In genomic region chr5:150364004-150364403, GRCh38 we compare ENCODE assay signal across 20 cellular contexts. TPM values are rescaled to one million over a fixed set of nuclear protein-coding genes. Genes with fewer than 3 reads are reported as not detected.
A peak's percentile ranks its signal among the peaks of the same experiment; 100 is the strongest.
DNase-seq lines count a peak whose midpoint lies in the region; ATAC-seq and TF ChIP-seq lines count a peak whose summit lies in the region.
"Had no signal": no experiment of that assay in that cellular context is flagged by ENCODE, and none has a peak within 500 bp of the region (broad histone marks: within the 10 kb centered on the region; RNA-seq: fewer than 3 reads in every experiment).

No MANE protein-coding gene starts in this region.

- no peaks in the 10 kb centered on the region for H3K27me3 Mint-ChIP-seq in activated naive CD8-positive, alpha-beta T cell treated with anti-CD3 and anti-CD28 coated beads, Interleukin-2, amount 50 U/mL, for 24 hours
- H3K27me3 Mint-ChIP-seq in activated naive CD8-positive, alpha-beta T cell treated with anti-CD3 and anti-CD28 coated beads for 36 hours: no peaks in the 10 kb centered on the region
- H3K27me3 Mint-ChIP-seq: B cell; CD4-positive, alpha-beta T cell had no signal

- no peak overlapping the region for H3K27ac ChIP-seq in lower lobe of right lung
- H3K27ac ChIP-seq: BLaER1 treated with 17β-estradiol and CSF1 and Interleukin-3, amounts not matched to agents 10 nM and 100 nM; C4-2B had no signal

- no peak for TF ChIP-seq CTCF in lower lobe of right lung (IDR thresholded peaks at IDR 0.05)

- H3K27ac Mint-ChIP-seq in activated naive CD8-positive, alpha-beta T cell treated with anti-CD3 and anti-CD28 coated beads, Interleukin-2, amount 50 U/mL, for 24 hours: peak overlapping the region; percentile 7
- no peak overlapping the region for H3K27ac Mint-ChIP-seq in activated naive CD8-positive, alpha-beta T cell treated with anti-CD3 and anti-CD28 coated beads for 36 hours
- H3K27ac Mint-ChIP-seq: B cell; CD4-positive, alpha-beta T cell; CD8-positive, alpha-beta T cell had no signal

- intact Hi-C loops in lower lobe of right lung (cut with DNase I): no loop called here

- TF ChIP-seq RAD21 in Ishikawa (IDR thresholded peaks at IDR 0.05; ENCODE audit: low read depth): no peak

- H3K4me1 Mint-ChIP-seq in activated naive CD8-positive, alpha-beta T cell treated with anti-CD3 and anti-CD28 coated beads, Interleukin-2, amount 50 U/mL, for 24 hours: peaks cover 29% of the 10 kb centered on the region
- peaks cover 23% of the 10 kb centered on the region for H3K4me1 Mint-ChIP-seq in activated naive CD8-positive, alpha-beta T cell treated with anti-CD3 and anti-CD28 coated beads for 36 hours

- no peak for DNase-seq in activated naive CD8-positive, alpha-beta T cell treated with anti-CD3 and anti-CD28 coated beads, Interleukin-2, amount 50 U/mL, for 24 hours
- DNase-seq in activated naive CD8-positive, alpha-beta T cell treated with anti-CD3 and anti-CD28 coated beads for 36 hours: no peak
- DNase-seq in lower lobe of right lung (peak; percentile 10), AG08395 (ENCODE audit: low spot score) (no peak), GOT3 (lab: John Stamatoyannopoulos, UW) (no peak)
- DNase-seq in stimulated activated CD8-positive, alpha-beta memory T cell treated with anti-CD3 and anti-CD28 coated beads, Interleukin-4, amount 100 ng/mL, for 48 hours: no peak
- DNase-seq: 8988T; ACHN; AML-193; Caco-2; Calu3; CD4-positive, alpha-beta T cell; CD8-positive, alpha-beta T cell; DMS79 treated with DMSO at 0.1 percent for 48 hours; GF-D8 had no signal

- no peak overlapping the region for H3K4me3 Mint-ChIP-seq in activated naive CD8-positive, alpha-beta T cell treated with anti-CD3 and anti-CD28 coated beads, Interleukin-2, amount 50 U/mL, for 24 hours
- no peak overlapping the region for H3K4me3 Mint-ChIP-seq in activated naive CD8-positive, alpha-beta T cell treated with anti-CD3 and anti-CD28 coated beads for 36 hours
- H3K4me3 Mint-ChIP-seq: B cell; CD4-positive, alpha-beta T cell; CD8-positive, alpha-beta T cell had no signal

- no peaks in the 10 kb centered on the region for H3K27me3 ChIP-seq in lower lobe of right lung (ENCODE audit: low read depth)
- H3K27me3 ChIP-seq: BLaER1 treated with 17β-estradiol and CSF1 and Interleukin-3, amounts not matched to agents 10 nM and 100 nM had no signal

- no peaks in the 10 kb centered on the region for H3K9me3 ChIP-seq in lower lobe of right lung
- H3K9me3 ChIP-seq: BLaER1 treated with 17β-estradiol and CSF1 and Interleukin-3, amounts not matched to agents 10 nM and 100 nM; Caco-2 had no signal

- ATAC-seq in activated naive CD8-positive, alpha-beta T cell treated with anti-CD3 and anti-CD28 coated beads, Interleukin-2, amount 50 U/mL, for 24 hours: no peak
- no peak for ATAC-seq in lower lobe of right lung
- ATAC-seq: CD8-positive, alpha-beta T cell had no signal

- no peaks in the 10 kb centered on the region for H3K9me3 Mint-ChIP-seq in activated naive CD8-positive, alpha-beta T cell treated with anti-CD3 and anti-CD28 coated beads, Interleukin-2, amount 50 U/mL, for 24 hours
- H3K9me3 Mint-ChIP-seq in activated naive CD8-positive, alpha-beta T cell treated with anti-CD3 and anti-CD28 coated beads for 36 hours: no peaks in the 10 kb centered on the region
- H3K9me3 Mint-ChIP-seq: CD4-positive, alpha-beta T cell; CD8-positive, alpha-beta T cell had no signal

- peaks cover 6% of the 10 kb centered on the region for H3K4me1 ChIP-seq in lower lobe of right lung

- H3K4me3 ChIP-seq in lower lobe of right lung: no peak overlapping the region
- H3K4me3 ChIP-seq: BLaER1 treated with 17β-estradiol and CSF1 and Interleukin-3, amounts not matched to agents 10 nM and 100 nM had no signal

- peaks cover 80% of the 10 kb centered on the region for H3K36me3 ChIP-seq in lower lobe of right lung

- TF ChIP-seq EP300 in Ishikawa (IDR thresholded peaks at IDR 0.05; ENCODE audit: borderline replicate concordance): no peak

- H3K36me3 Mint-ChIP-seq in activated naive CD8-positive, alpha-beta T cell treated with anti-CD3 and anti-CD28 coated beads, Interleukin-2, amount 50 U/mL, for 24 hours (ENCODE audit: low read depth): peaks cover 56% of the 10 kb centered on the region
- H3K36me3 Mint-ChIP-seq in activated naive CD8-positive, alpha-beta T cell treated with anti-CD3 and anti-CD28 coated beads for 36 hours: peaks cover 29% of the 10 kb centered on the region

TF ChIP-seq in Ishikawa, 13 proteins besides CTCF, POLR2A, EP300 and RAD21:
- no peak for TF ChIP-seq TCF12 (IDR thresholded peaks at IDR 0.05; ENCODE audit: low read depth)
- TF ChIP-seq YY1 (IDR thresholded peaks at IDR 0.05; ENCODE audit: low read depth): no peak
- no peak for TF ChIP-seq MAX (IDR thresholded peaks at IDR 0.05)
- no peak for TF ChIP-seq TAF1 (IDR thresholded peaks at IDR 0.05; ENCODE audit: low read depth)
- TF ChIP-seq REST (IDR thresholded peaks at IDR 0.05; ENCODE audit: low read depth): peak; percentile 52; the same call in 1 of the 2 replicates
- TF ChIP-seq ZBTB7A (IDR thresholded peaks at IDR 0.05; ENCODE audit: low read depth): no peak

RNA-seq across cellular contexts. Expression of gene TCOF1, which starts 6.5 kb away (rescaled TPM):
- total RNA-seq in activated naive CD8-positive, alpha-beta T cell treated with anti-CD3 and anti-CD28 coated beads for 36 hours: 100 to 1,000 TPM; 138 to 140 TPM
- 27.1 TPM for total RNA-seq in lower lobe of right lung

RNA-seq across cellular contexts. Expression of gene CD74, which starts 48.7 kb away (rescaled TPM):
- 100 to 1,000 TPM; 290 to 294 TPM for total RNA-seq in activated naive CD8-positive, alpha-beta T cell treated with anti-CD3 and anti-CD28 coated beads for 36 hours
- 4,221 TPM for total RNA-seq in lower lobe of right lung
- total RNA-seq: A673 had no signal

Comparison
In these comparisons a context has a peak if more than half of its experiments do, and no peak if none do; other contexts are left out.
1. RNA of gene CD74, which starts 48.7 kb away (total RNA-seq): 4,221 TPM in lower lobe of right lung (single experiment); 290 to 294 TPM in activated naive CD8-positive, alpha-beta T cell treated with anti-CD3 and anti-CD28 coated beads for 36 hours; every median in the first group is over 10 times any median in the second.